Comparison of ENCODE assay signal across 8 cellular contexts in genomic region chr20:47274449-47275108, GRCh38.
DNase-seq lines count a peak whose midpoint lies in the region; ATAC-seq, FAIRE-seq and TF ChIP-seq lines count a peak whose summit lies in the region.

No MANE protein-coding gene starts in this region.

- in situ Hi-C loops in HAP-1 (cut with MboI; ENCODE audit: low sequenced_read_pairs): loop anchor here (5.0 to 25.0 kb wide), 2 partner anchors 108 to 363 kb away; no protein-coding TSS in a partner anchor

- peaks cover 50% of the 10 kb centered on the region for H3K4me1 Mint-ChIP-seq in stimulated activated memory B cell treated with anti-CD40 and anti-IgM and Interleukin-4, amounts not matched to agents 10 μg/mL and 1 μg/mL and 100 μg/mL, for 72 hours

- peak overlapping the region; percentile 86 for H3K27ac Mint-ChIP-seq in stimulated activated memory B cell treated with anti-CD40 and anti-IgM and Interleukin-4, amounts not matched to agents 10 μg/mL and 1 μg/mL and 100 μg/mL, for 72 hours

- H3K9ac ChIP-seq in kidney (ENCODE audit: low read length in 2 of 2): peak overlapping the region in 1 of 2 donors; percentile 53

- no peaks in the 10 kb centered on the region for H3K9me3 Mint-ChIP-seq in stimulated activated memory B cell treated with anti-CD40 and anti-IgM and Interleukin-4, amounts not matched to agents 10 μg/mL and 1 μg/mL and 100 μg/mL, for 72 hours

- no peaks in the 10 kb centered on the region for H3K27me3 ChIP-seq in HAP-1 (ENCODE audit: low read depth)

- H3K36me3 Mint-ChIP-seq in stimulated activated memory B cell treated with anti-CD40 and anti-IgM and Interleukin-4, amounts not matched to agents 10 μg/mL and 1 μg/mL and 100 μg/mL, for 72 hours: peaks cover 60% of the 10 kb centered on the region

- TF ChIP-seq CTCF in HFF-Myc (IDR thresholded peaks at IDR 0.05; ENCODE audit: low read depth, low read length, missing control alignments) (no peak), kidney (IDR thresholded peaks at IDR 0.05; ENCODE audit: borderline replicate concordance, extremely low read depth, insufficient read depth) (no peak)

- H3K36me3 ChIP-seq in kidney (ENCODE audit: control insufficient read depth in 1 of 2, insufficient read depth in 2 of 2, low read length in 2 of 2): peaks cover 8 to 15% of the 10 kb centered on the region in 2 donors
- H3K36me3 ChIP-seq in HAP-1 (replicated peaks): peaks cover 65% of the 10 kb centered on the region

- H3K4me1 ChIP-seq in kidney (ENCODE audit: control insufficient read depth in 1 of 2, insufficient read depth in 1 of 2, low read depth in 1 of 2, low read length in 2 of 2) (peaks cover 6% of the 10 kb centered on the region in 2 donors), HAP-1 (no peaks in the 10 kb centered on the region)

- peak overlapping the region; percentile 67 to 79 for H3K27ac ChIP-seq in kidney (ENCODE audit: low read depth in 2 of 2, low read length in 2 of 2)

- peak; percentile 98 for ATAC-seq in stimulated activated memory B cell treated with anti-CD40 and anti-IgM and Interleukin-4, amounts not matched to agents 10 μg/mL and 1 μg/mL and 100 μg/mL, for 72 hours

- H3K4me3 ChIP-seq in HFF-Myc (replicated peaks; ENCODE audit: low read depth, low read length) (no peak overlapping the region), kidney (ENCODE audit: low read length in 2 of 2) (no peak overlapping the region), HAP-1 (no peak overlapping the region)

- DNase-seq in GM12891 (ENCODE audit: insufficient read length, low spot score): peak; percentile 60
- peak; percentile 85 for DNase-seq in HFF-Myc (ENCODE audit: extremely low read depth, low read depth)
- DNase-seq in NCI-H226: peak; percentile 87
- DNase-seq in astrocyte of the hippocampus (ENCODE audit: low read depth, low spot score): peak; percentile 86
- DNase-seq in kidney: no peak
- no peak for DNase-seq in NCI-H1092 (lab: John Stamatoyannopoulos, UW)
- no peak for DNase-seq in HAP-1 (ENCODE audit: low spot score in 2 of 2)

- intact Hi-C loops in kidney (cut with DNase I): loop anchor here (5.0 kb wide), 1 partner anchor 108 kb away; no protein-coding TSS in a partner anchor

- H3K4me3 Mint-ChIP-seq in stimulated activated memory B cell treated with anti-CD40 and anti-IgM and Interleukin-4, amounts not matched to agents 10 μg/mL and 1 μg/mL and 100 μg/mL, for 72 hours: peak overlapping the region; percentile 57

- H3K9me3 ChIP-seq in kidney (ENCODE audit: control insufficient read depth in 1 of 2, low read length in 2 of 2): no peaks in the 10 kb centered on the region
- no peaks in the 10 kb centered on the region for H3K9me3 ChIP-seq in HAP-1

- no peak for TF ChIP-seq POLR2A in GM12891 (IDR thresholded peaks at IDR 0.05; ENCODE audit: low read depth, low read length)

- FAIRE-seq in GM12891 (lab: Jason Lieb, UNC): peak; percentile 43
- no peak for FAIRE-seq in kidney (lab: Jason Lieb, UNC)

- H3K27me3 Mint-ChIP-seq in stimulated activated memory B cell treated with anti-CD40 and anti-IgM and Interleukin-4, amounts not matched to agents 10 μg/mL and 1 μg/mL and 100 μg/mL, for 72 hours: no peaks in the 10 kb centered on the region

TF ChIP-seq in GM12891, 5 proteins besides CTCF, POLR2A, EP300 and RAD21:
- TF ChIP-seq TAF1 (IDR thresholded peaks at IDR 0.05; ENCODE audit: low read depth, low read length): no peak
- no peak for TF ChIP-seq SPI1 (IDR thresholded peaks at IDR 0.05; ENCODE audit: low read depth, low read length)
- no peak for TF ChIP-seq POLR2AphosphoS5 (IDR thresholded peaks at IDR 0.05; ENCODE audit: low read depth, low read length)
- no peak for TF ChIP-seq POU2F2 (IDR thresholded peaks at IDR 0.05; ENCODE audit: low read depth, low read length)
- TF ChIP-seq PAX5 (IDR thresholded peaks at IDR 0.05; ENCODE audit: insufficient read depth, low read length, severe bottlenecking): no peak

Comparison
In these comparisons a context has a peak if more than half of its experiments do, and no peak if none do; other contexts are left out.
1. DNase-seq: peak in GM12891 (single experiment), HFF-Myc (single experiment), NCI-H226 (single experiment) and astrocyte of the hippocampus (single experiment); none in kidney (single experiment), NCI-H1092 (single experiment) and HAP-1 (0 of 2).